Comparison of ENCODE assay signal across 16 cellular contexts in genomic region chr21:44558329-44558675, GRCh38. TPM values are rescaled to one million over a fixed set of nuclear protein-coding genes. Genes with fewer than 3 reads are reported as not detected.
"Had no signal": no experiment of that assay in that cellular context is flagged by ENCODE, and none has a peak within 500 bp of the region (broad histone marks: within the 10 kb centered on the region; RNA-seq: fewer than 3 reads in every experiment).

No MANE protein-coding gene starts in this region.

RNA-seq across cellular contexts. Expression of gene KRTAP10-3, which starts 0.3 kb away (rescaled TPM):
- total RNA-seq: activated CD4-positive, alpha-beta memory T cell treated with anti-CD3 and anti-CD28 coated beads, Interleukin-2, amount 10 ng/mL, durations not matched to agents 7 days and 5 days; activated CD4-positive, alpha-beta T cell treated with anti-CD3 and anti-CD28 coated beads for 36 hours; activated CD4-positive, alpha-beta T cell treated with anti-CD3 and anti-CD28 coated beads, Interleukin-2, amount 10 ng/mL, durations not matched to agents 7 days and 5 days; activated CD8-positive, alpha-beta memory T cell treated with anti-CD3 and anti-CD28 coated beads for 36 hours; activated CD8-positive, alpha-beta T cell treated with anti-CD3 and anti-CD28 coated beads, Interleukin-2, amount 10 ng/mL, durations not matched to agents 7 days and 5 days; activated naive CD8-positive, alpha-beta T cell treated with anti-CD3 and anti-CD28 coated beads, Interleukin-2, amount 10 ng/mL, durations not matched to agents 7 days and 5 days; activated T-helper 2 cell treated with anti-CD3 and anti-CD28 coated beads, Interferon-gamma antibody, Interleukin-2, Interleukin-4, amounts not matched to agents 10 μg/mL and 5 μg/mL and 100 μg/mL, durations not matched to agents 14 hours and 24 hours and 36 hours; ascending aorta; bronchial epithelial cell; cardiac muscle cell; T-cell; T-helper 1 cell treated with Interleukin-12 subunit alpha and Interleukin-12 subunit beta and Interleukin-4 antibody, amounts not matched to agents 30 ng/mL and 1 ng/mL, for 36 hours; T-helper 17 cell; T-helper 2 cell treated with Interferon-gamma antibody and Interleukin-4, amounts not matched to agents 100 ng/mL and 5 ng/mL, for 36 hours; WTC11 had no signal
- polyA plus RNA-seq: adipose tissue, cardiac muscle cell had no signal

RNA-seq across cellular contexts. Expression of gene KRTAP10-2, which starts 7.0 kb away (rescaled TPM):
- total RNA-seq: activated CD4-positive, alpha-beta memory T cell treated with anti-CD3 and anti-CD28 coated beads, Interleukin-2, amount 10 ng/mL, durations not matched to agents 7 days and 5 days; activated CD4-positive, alpha-beta T cell treated with anti-CD3 and anti-CD28 coated beads for 36 hours; activated CD4-positive, alpha-beta T cell treated with anti-CD3 and anti-CD28 coated beads, Interleukin-2, amount 10 ng/mL, durations not matched to agents 7 days and 5 days; activated CD8-positive, alpha-beta memory T cell treated with anti-CD3 and anti-CD28 coated beads for 36 hours; activated CD8-positive, alpha-beta T cell treated with anti-CD3 and anti-CD28 coated beads, Interleukin-2, amount 10 ng/mL, durations not matched to agents 7 days and 5 days; activated naive CD8-positive, alpha-beta T cell treated with anti-CD3 and anti-CD28 coated beads, Interleukin-2, amount 10 ng/mL, durations not matched to agents 7 days and 5 days; activated T-helper 2 cell treated with anti-CD3 and anti-CD28 coated beads, Interferon-gamma antibody, Interleukin-2, Interleukin-4, amounts not matched to agents 10 μg/mL and 5 μg/mL and 100 μg/mL, durations not matched to agents 14 hours and 24 hours and 36 hours; ascending aorta; bronchial epithelial cell; cardiac muscle cell; T-cell; T-helper 1 cell treated with Interleukin-12 subunit alpha and Interleukin-12 subunit beta and Interleukin-4 antibody, amounts not matched to agents 30 ng/mL and 1 ng/mL, for 36 hours; T-helper 17 cell; T-helper 2 cell treated with Interferon-gamma antibody and Interleukin-4, amounts not matched to agents 100 ng/mL and 5 ng/mL, for 36 hours; WTC11 had no signal

RNA-seq across cellular contexts. Expression of gene KRTAP10-4, which starts 15.2 kb away (rescaled TPM):
- total RNA-seq: activated CD4-positive, alpha-beta memory T cell treated with anti-CD3 and anti-CD28 coated beads, Interleukin-2, amount 10 ng/mL, durations not matched to agents 7 days and 5 days; activated CD4-positive, alpha-beta T cell treated with anti-CD3 and anti-CD28 coated beads for 36 hours; activated CD4-positive, alpha-beta T cell treated with anti-CD3 and anti-CD28 coated beads, Interleukin-2, amount 10 ng/mL, durations not matched to agents 7 days and 5 days; activated CD8-positive, alpha-beta memory T cell treated with anti-CD3 and anti-CD28 coated beads for 36 hours; activated CD8-positive, alpha-beta T cell treated with anti-CD3 and anti-CD28 coated beads, Interleukin-2, amount 10 ng/mL, durations not matched to agents 7 days and 5 days; activated naive CD8-positive, alpha-beta T cell treated with anti-CD3 and anti-CD28 coated beads, Interleukin-2, amount 10 ng/mL, durations not matched to agents 7 days and 5 days; activated T-helper 2 cell treated with anti-CD3 and anti-CD28 coated beads, Interferon-gamma antibody, Interleukin-2, Interleukin-4, amounts not matched to agents 10 μg/mL and 5 μg/mL and 100 μg/mL, durations not matched to agents 14 hours and 24 hours and 36 hours; ascending aorta; bronchial epithelial cell; cardiac muscle cell; T-cell; T-helper 1 cell treated with Interleukin-12 subunit alpha and Interleukin-12 subunit beta and Interleukin-4 antibody, amounts not matched to agents 30 ng/mL and 1 ng/mL, for 36 hours; T-helper 17 cell; T-helper 2 cell treated with Interferon-gamma antibody and Interleukin-4, amounts not matched to agents 100 ng/mL and 5 ng/mL, for 36 hours; WTC11 had no signal
- polyA plus RNA-seq: adipose tissue had no signal

RNA-seq across cellular contexts. Expression of gene KRTAP10-1, which starts 18.3 kb away (rescaled TPM):
- total RNA-seq: activated CD4-positive, alpha-beta memory T cell treated with anti-CD3 and anti-CD28 coated beads, Interleukin-2, amount 10 ng/mL, durations not matched to agents 7 days and 5 days; activated CD4-positive, alpha-beta T cell treated with anti-CD3 and anti-CD28 coated beads for 36 hours; activated CD4-positive, alpha-beta T cell treated with anti-CD3 and anti-CD28 coated beads, Interleukin-2, amount 10 ng/mL, durations not matched to agents 7 days and 5 days; activated CD8-positive, alpha-beta memory T cell treated with anti-CD3 and anti-CD28 coated beads for 36 hours; activated CD8-positive, alpha-beta T cell treated with anti-CD3 and anti-CD28 coated beads, Interleukin-2, amount 10 ng/mL, durations not matched to agents 7 days and 5 days; activated naive CD8-positive, alpha-beta T cell treated with anti-CD3 and anti-CD28 coated beads, Interleukin-2, amount 10 ng/mL, durations not matched to agents 7 days and 5 days; activated T-helper 2 cell treated with anti-CD3 and anti-CD28 coated beads, Interferon-gamma antibody, Interleukin-2, Interleukin-4, amounts not matched to agents 10 μg/mL and 5 μg/mL and 100 μg/mL, durations not matched to agents 14 hours and 24 hours and 36 hours; ascending aorta; bronchial epithelial cell; cardiac muscle cell; T-cell; T-helper 1 cell treated with Interleukin-12 subunit alpha and Interleukin-12 subunit beta and Interleukin-4 antibody, amounts not matched to agents 30 ng/mL and 1 ng/mL, for 36 hours; T-helper 17 cell; T-helper 2 cell treated with Interferon-gamma antibody and Interleukin-4, amounts not matched to agents 100 ng/mL and 5 ng/mL, for 36 hours; WTC11 had no signal
- polyA plus RNA-seq: adipose tissue, cardiac muscle cell had no signal

RNA-seq across cellular contexts. Expression of gene KRTAP10-5, which starts 22.1 kb away (rescaled TPM):
- total RNA-seq: activated CD4-positive, alpha-beta memory T cell treated with anti-CD3 and anti-CD28 coated beads, Interleukin-2, amount 10 ng/mL, durations not matched to agents 7 days and 5 days; activated CD4-positive, alpha-beta T cell treated with anti-CD3 and anti-CD28 coated beads for 36 hours; activated CD4-positive, alpha-beta T cell treated with anti-CD3 and anti-CD28 coated beads, Interleukin-2, amount 10 ng/mL, durations not matched to agents 7 days and 5 days; activated CD8-positive, alpha-beta memory T cell treated with anti-CD3 and anti-CD28 coated beads for 36 hours; activated CD8-positive, alpha-beta T cell treated with anti-CD3 and anti-CD28 coated beads, Interleukin-2, amount 10 ng/mL, durations not matched to agents 7 days and 5 days; activated naive CD8-positive, alpha-beta T cell treated with anti-CD3 and anti-CD28 coated beads, Interleukin-2, amount 10 ng/mL, durations not matched to agents 7 days and 5 days; activated T-helper 2 cell treated with anti-CD3 and anti-CD28 coated beads, Interferon-gamma antibody, Interleukin-2, Interleukin-4, amounts not matched to agents 10 μg/mL and 5 μg/mL and 100 μg/mL, durations not matched to agents 14 hours and 24 hours and 36 hours; ascending aorta; bronchial epithelial cell; cardiac muscle cell; T-cell; T-helper 1 cell treated with Interleukin-12 subunit alpha and Interleukin-12 subunit beta and Interleukin-4 antibody, amounts not matched to agents 30 ng/mL and 1 ng/mL, for 36 hours; T-helper 17 cell; T-helper 2 cell treated with Interferon-gamma antibody and Interleukin-4, amounts not matched to agents 100 ng/mL and 5 ng/mL, for 36 hours; WTC11 had no signal
- polyA plus RNA-seq: adipose tissue, cardiac muscle cell had no signal
